Comparison of ENCODE assay signal across 2 cellular contexts in the genomic region with DNA sequence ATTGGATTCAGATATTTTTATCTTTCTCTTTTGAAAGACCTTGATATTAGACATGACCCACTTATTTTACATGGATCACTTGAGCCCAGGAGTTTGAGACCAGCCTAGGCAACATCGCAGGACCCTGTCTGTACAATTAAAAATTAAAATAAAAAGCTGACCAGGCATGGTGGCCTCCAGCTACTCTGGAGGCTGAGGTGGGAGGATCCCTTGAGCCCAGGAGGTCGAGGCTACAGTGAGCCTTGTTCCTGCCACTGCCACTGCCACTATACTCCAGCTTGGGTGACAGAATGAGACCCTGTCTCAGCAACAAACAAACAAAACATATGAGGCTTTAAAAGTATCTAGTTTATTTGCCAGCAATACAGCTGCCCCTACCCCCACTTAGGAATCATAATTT.
TF ChIP-seq lines count a peak whose summit lies in the region.

No MANE protein-coding gene starts in this region.

TF ChIP-seq in SK-N-SH, 30 proteins besides CTCF, POLR2A, EP300 and RAD21 (continued from another document):
- TF ChIP-seq, protein P1, sequence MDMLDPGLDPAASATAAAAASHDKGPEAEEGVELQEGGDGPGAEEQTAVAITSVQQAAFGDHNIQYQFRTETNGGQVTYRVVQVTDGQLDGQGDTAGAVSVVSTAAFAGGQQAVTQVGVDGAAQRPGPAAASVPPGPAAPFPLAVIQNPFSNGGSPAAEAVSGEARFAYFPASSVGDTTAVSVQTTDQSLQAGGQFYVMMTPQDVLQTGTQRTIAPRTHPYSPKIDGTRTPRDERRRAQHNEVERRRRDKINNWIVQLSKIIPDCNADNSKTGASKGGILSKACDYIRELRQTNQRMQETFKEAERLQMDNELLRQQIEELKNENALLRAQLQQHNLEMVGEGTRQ (IDR thresholded peaks at IDR 0.05; ENCODE audit: borderline replicate concordance, low read depth, low read length): no peak
- no peak for TF ChIP-seq RCOR1 (IDR thresholded peaks at IDR 0.05; ENCODE audit: low read length)
- TF ChIP-seq JUND (IDR thresholded peaks at IDR 0.05): no peak
- no peak for TF ChIP-seq CHD2 (IDR thresholded peaks at IDR 0.05; ENCODE audit: low read length, partially characterized antibody)
- TF ChIP-seq, protein P2, sequence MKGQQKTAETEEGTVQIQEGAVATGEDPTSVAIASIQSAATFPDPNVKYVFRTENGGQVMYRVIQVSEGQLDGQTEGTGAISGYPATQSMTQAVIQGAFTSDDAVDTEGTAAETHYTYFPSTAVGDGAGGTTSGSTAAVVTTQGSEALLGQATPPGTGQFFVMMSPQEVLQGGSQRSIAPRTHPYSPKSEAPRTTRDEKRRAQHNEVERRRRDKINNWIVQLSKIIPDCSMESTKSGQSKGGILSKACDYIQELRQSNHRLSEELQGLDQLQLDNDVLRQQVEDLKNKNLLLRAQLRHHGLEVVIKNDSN (IDR thresholded peaks at IDR 0.05; ENCODE audit: borderline replicate concordance, low read depth): no peak
- no peak for TF ChIP-seq NRF1 (IDR thresholded peaks at IDR 0.05; ENCODE audit: low read depth, low read length)
- TF ChIP-seq, protein P3, sequence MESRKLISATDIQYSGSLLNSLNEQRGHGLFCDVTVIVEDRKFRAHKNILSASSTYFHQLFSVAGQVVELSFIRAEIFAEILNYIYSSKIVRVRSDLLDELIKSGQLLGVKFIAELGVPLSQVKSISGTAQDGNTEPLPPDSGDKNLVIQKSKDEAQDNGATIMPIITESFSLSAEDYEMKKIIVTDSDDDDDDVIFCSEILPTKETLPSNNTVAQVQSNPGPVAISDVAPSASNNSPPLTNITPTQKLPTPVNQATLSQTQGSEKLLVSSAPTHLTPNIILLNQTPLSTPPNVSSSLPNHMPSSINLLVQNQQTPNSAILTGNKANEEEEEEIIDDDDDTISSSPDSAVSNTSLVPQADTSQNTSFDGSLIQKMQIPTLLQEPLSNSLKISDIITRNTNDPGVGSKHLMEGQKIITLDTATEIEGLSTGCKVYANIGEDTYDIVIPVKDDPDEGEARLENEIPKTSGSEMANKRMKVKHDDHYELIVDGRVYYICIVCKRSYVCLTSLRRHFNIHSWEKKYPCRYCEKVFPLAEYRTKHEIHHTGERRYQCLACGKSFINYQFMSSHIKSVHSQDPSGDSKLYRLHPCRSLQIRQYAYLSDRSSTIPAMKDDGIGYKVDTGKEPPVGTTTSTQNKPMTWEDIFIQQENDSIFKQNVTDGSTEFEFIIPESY (IDR thresholded peaks at IDR 0.05; ENCODE audit: borderline replicate concordance, low read depth): no peak
- no peak for TF ChIP-seq NFIC (IDR thresholded peaks at IDR 0.05; ENCODE audit: borderline replicate concordance)
- TF ChIP-seq YY1 (IDR thresholded peaks at IDR 0.05; ENCODE audit: low read depth): no peak
- TF ChIP-seq TCF12 (IDR thresholded peaks at IDR 0.05): no peak
- TF ChIP-seq RXRA (IDR thresholded peaks at IDR 0.05; ENCODE audit: borderline replicate concordance, low read depth): no peak
- TF ChIP-seq ELF1 (IDR thresholded peaks at IDR 0.05): no peak
- no peak for TF ChIP-seq MXI1 (IDR thresholded peaks at IDR 0.05; ENCODE audit: low read depth, low read length)

TF ChIP-seq in SK-N-SH treated with all-trans-retinoic acid at 6 μM for 48 hours, 23 proteins besides CTCF, POLR2A, EP300 and RAD21 (continued from another document):
- TF ChIP-seq ZFP3 (CRISPR knock-in tag; IDR thresholded peaks at IDR 0.05) (no peak), RARB (CRISPR knock-in tag; IDR thresholded peaks at IDR 0.05) (no peak), GLIS3 (CRISPR knock-in tag; IDR thresholded peaks at IDR 0.05) (no peak), TOX (CRISPR knock-in tag; IDR thresholded peaks at IDR 0.05; ENCODE audit: borderline replicate concordance) (no peak), SNAI2 (CRISPR knock-in tag; IDR thresholded peaks at IDR 0.05) (no peak), ARNTL (CRISPR knock-in tag; IDR thresholded peaks at IDR 0.05; ENCODE audit: borderline replicate concordance, low read depth) (no peak), ZNF8 (CRISPR knock-in tag; IDR thresholded peaks at IDR 0.05) (no peak), ISL1 (CRISPR knock-in tag; IDR thresholded peaks at IDR 0.05) (no peak), CSDC2 (CRISPR knock-in tag; IDR thresholded peaks at IDR 0.05) (no peak), ZNF70 (CRISPR knock-in tag; IDR thresholded peaks at IDR 0.05) (no peak)
- TF ChIP-seq, protein P4, sequence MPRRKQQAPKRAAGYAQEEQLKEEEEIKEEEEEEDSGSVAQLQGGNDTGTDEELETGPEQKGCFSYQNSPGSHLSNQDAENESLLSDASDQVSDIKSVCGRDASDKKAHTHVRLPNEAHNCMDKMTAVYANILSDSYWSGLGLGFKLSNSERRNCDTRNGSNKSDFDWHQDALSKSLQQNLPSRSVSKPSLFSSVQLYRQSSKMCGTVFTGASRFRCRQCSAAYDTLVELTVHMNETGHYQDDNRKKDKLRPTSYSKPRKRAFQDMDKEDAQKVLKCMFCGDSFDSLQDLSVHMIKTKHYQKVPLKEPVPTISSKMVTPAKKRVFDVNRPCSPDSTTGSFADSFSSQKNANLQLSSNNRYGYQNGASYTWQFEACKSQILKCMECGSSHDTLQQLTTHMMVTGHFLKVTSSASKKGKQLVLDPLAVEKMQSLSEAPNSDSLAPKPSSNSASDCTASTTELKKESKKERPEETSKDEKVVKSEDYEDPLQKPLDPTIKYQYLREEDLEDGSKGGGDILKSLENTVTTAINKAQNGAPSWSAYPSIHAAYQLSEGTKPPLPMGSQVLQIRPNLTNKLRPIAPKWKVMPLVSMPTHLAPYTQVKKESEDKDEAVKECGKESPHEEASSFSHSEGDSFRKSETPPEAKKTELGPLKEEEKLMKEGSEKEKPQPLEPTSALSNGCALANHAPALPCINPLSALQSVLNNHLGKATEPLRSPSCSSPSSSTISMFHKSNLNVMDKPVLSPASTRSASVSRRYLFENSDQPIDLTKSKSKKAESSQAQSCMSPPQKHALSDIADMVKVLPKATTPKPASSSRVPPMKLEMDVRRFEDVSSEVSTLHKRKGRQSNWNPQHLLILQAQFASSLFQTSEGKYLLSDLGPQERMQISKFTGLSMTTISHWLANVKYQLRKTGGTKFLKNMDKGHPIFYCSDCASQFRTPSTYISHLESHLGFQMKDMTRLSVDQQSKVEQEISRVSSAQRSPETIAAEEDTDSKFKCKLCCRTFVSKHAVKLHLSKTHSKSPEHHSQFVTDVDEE (CRISPR knock-in tag; IDR thresholded peaks at IDR 0.05): no peak
